15 cellular contexts compared by ENCODE assay signal in genomic region chr22:46463435-46464227, GRCh38.
"Had no signal": no experiment of that assay in that cellular context is flagged by ENCODE, and none has a peak within 500 bp of the region (broad histone marks: within the 10 kb centered on the region; RNA-seq: fewer than 3 reads in every experiment).

No MANE protein-coding gene starts in this region.

- H3K9me3 ChIP-seq: thoracic aorta had no signal

- H3K36me3 ChIP-seq: thoracic aorta had no signal

- H3K4me3 ChIP-seq: thoracic aorta had no signal

- DNase-seq: activated CD4-positive, CD25-positive, alpha-beta regulatory T cell treated with anti-CD3 and anti-CD28 coated beads, Interleukin-2, amount 50 U/mL, for 72 hours; activated CD8-positive, alpha-beta memory T cell treated with anti-CD3 and anti-CD28 coated beads for 24 hours; activated CD8-positive, alpha-beta memory T cell treated with anti-CD3 and anti-CD28 coated beads, Interleukin-2, amount 50 U/mL, for 48 hours; activated effector memory CD4-positive, alpha-beta T cell treated with Interleukin-2 at 50 U/mL for 16 hours; activated naive CD4-positive, alpha-beta T cell treated with anti-CD3 and anti-CD28 coated beads, Interleukin-2, amount 10 ng/mL, durations not matched to agents 7 days and 5 days; activated T-cell treated with anti-CD3 and anti-CD28 coated beads, Interleukin-2, amount 50 U/mL, for 48 hours; cerebellar nuclear complex; cortex of kidney; midbrain; retina; stimulated activated naive B cell treated with anti-CD40 and anti-IgM and Interleukin-4, amounts not matched to agents 10 μg/mL and 1 μg/mL and 100 μg/mL, for 72 hours; T-helper 17 cell had no signal

- H3K27ac ChIP-seq: thoracic aorta, VCaP had no signal

- ATAC-seq: left lobe of liver; stimulated activated naive B cell treated with anti-CD40 and anti-IgM and Interleukin-4, amounts not matched to agents 10 μg/mL and 1 μg/mL and 100 μg/mL, for 72 hours; T-helper 17 cell had no signal
